In the genomic region with DNA sequence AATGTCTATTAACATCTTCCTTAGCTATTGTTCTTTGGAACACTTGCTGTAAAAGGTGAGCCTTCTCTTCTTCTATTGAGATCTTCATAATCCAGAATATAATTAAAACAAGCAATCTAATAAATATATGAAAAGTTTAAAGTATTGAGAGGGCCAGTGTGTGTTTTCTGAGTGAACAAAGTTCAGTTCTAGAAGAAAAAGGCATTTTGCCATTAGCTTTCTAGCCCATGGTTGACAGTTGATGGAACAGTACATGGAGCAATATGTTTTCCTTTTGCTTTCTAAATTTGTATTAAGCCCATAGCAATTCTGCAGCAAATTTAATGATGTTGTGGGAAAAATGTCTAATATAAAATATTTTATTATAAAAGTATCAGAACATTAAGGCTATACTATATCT, we compare ENCODE assay signal across 11 cellular contexts.
"Had no signal": no experiment of that assay in that cellular context is flagged by ENCODE, and none has a peak within 500 bp of the region (broad histone marks: within the 10 kb centered on the region; RNA-seq: fewer than 3 reads in every experiment).

No MANE protein-coding gene starts in this region.

- FAIRE-seq: H1, H54 had no signal

- DNase-seq: GM23248, GOT3, H7, H9, HCEC 1CT, HFFc6 had no signal

- H3K4me1 ChIP-seq: HAP-1 had no signal

- H3K4me3 ChIP-seq: GM23248, GM23338, HAP-1 had no signal

- H3K27ac ChIP-seq: GM23248 had no signal

- H3K36me3 ChIP-seq: HAP-1 had no signal

- H3K4me2 ChIP-seq: GM23338 had no signal

- H3K9me3 ChIP-seq: HAP-1 had no signal

- ATAC-seq: GM23338, HCT116 had no signal

- H3K9ac ChIP-seq: GM23248 had no signal

- H2AFZ ChIP-seq: GM23248, GM23338 had no signal
